In genomic region chr3:142355692-142356091, GRCh38 we compare ENCODE assay signal across 19 cellular contexts.
DNase-seq lines count a peak whose midpoint lies in the region; ATAC-seq and TF ChIP-seq lines count a peak whose summit lies in the region.
"Had no signal": no experiment of that assay in that cellular context is flagged by ENCODE, and none has a peak within 500 bp of the region (broad histone marks: within the 10 kb centered on the region; RNA-seq: fewer than 3 reads in every experiment).

No MANE protein-coding gene starts in this region.

- H3K36me3 Mint-ChIP-seq in effector memory CD8-positive, alpha-beta T cell (ENCODE audit: insufficient read depth) = peaks cover 64% of the 10 kb centered on the region

- no peaks in the 10 kb centered on the region for H3K4me1 Mint-ChIP-seq in stimulated activated naive CD8-positive, alpha-beta T cell treated with anti-CD3 and anti-CD28 coated beads, Interleukin-15, amount 100 ng/mL, for 72 hours
- no peaks in the 10 kb centered on the region for H3K4me1 Mint-ChIP-seq in effector memory CD8-positive, alpha-beta T cell (ENCODE audit: low read depth in 2 of 2)
- H3K4me1 Mint-ChIP-seq: activated CD4-positive, alpha-beta memory T cell treated with anti-CD3 and anti-CD28 coated beads, Interleukin-2, amount 10 ng/mL, durations not matched to agents 7 days and 5 days had no signal

- no peak for TF ChIP-seq CTCF in GM13976 (IDR thresholded peaks at IDR 0.05; ENCODE audit: borderline replicate concordance, control extremely low read depth, extremely low read depth, insufficient read depth, missing control alignments)

- peak; percentile 58 for ATAC-seq in GM19395 (IDR thresholded peaks at IDR 0.05; ENCODE audit: unreplicated experiment)
- ATAC-seq in HG02885 (IDR thresholded peaks at IDR 0.05; ENCODE audit: poor library complexity, unreplicated experiment) = peak; percentile 72
- ATAC-seq in HG03521 (IDR thresholded peaks at IDR 0.05; ENCODE audit: unreplicated experiment) = peak; percentile 44
- no peak for ATAC-seq in stimulated activated naive CD8-positive, alpha-beta T cell treated with anti-CD3 and anti-CD28 coated beads, Interleukin-15, amount 100 ng/mL, for 72 hours
- no peak for ATAC-seq in left lobe of liver
- no peak for ATAC-seq in effector memory CD8-positive, alpha-beta T cell (replicated peaks)
- ATAC-seq: HCT116; stimulated activated memory B cell treated with anti-CD40 and anti-IgM and Interleukin-4, amounts not matched to agents 10 μg/mL and 1 μg/mL and 100 μg/mL, for 72 hours had no signal

- peak; percentile 15 for DNase-seq in GM13976 (ENCODE audit: low spot score)
- no peak for DNase-seq in stimulated activated naive CD8-positive, alpha-beta T cell treated with anti-CD3 and anti-CD28 coated beads, Interleukin-15, amount 100 ng/mL, for 72 hours
- DNase-seq in left lobe of liver (ENCODE audit: low spot score) = no peak
- no peak for DNase-seq in effector memory CD8-positive, alpha-beta T cell
- DNase-seq in ecto neural progenitor cell (ENCODE audit: low spot score) = no peak
- DNase-seq: activated CD4-positive, alpha-beta memory T cell treated with anti-CD3 and anti-CD28 coated beads, Interleukin-2, amount 10 ng/mL, durations not matched to agents 7 days and 5 days; activated CD4-positive, CD25-positive, alpha-beta regulatory T cell; activated effector memory CD4-positive, alpha-beta T cell treated with anti-CD3 and anti-CD28 coated beads, Interleukin-2, amount 50 U/mL, for 16 hours; KBM-7; mammary epithelial cell; NCI-H1694 treated with DMSO at 0.1 percent for 48 hours; small intestine; stimulated activated CD4-positive, alpha-beta T cell treated with anti-CD3 and anti-CD28 coated beads, Interleukin-2, amount 100 ng/mL, for 24 hours; T1000 had no signal

- H3K9me3 Mint-ChIP-seq in stimulated activated naive CD8-positive, alpha-beta T cell treated with anti-CD3 and anti-CD28 coated beads, Interleukin-15, amount 100 ng/mL, for 72 hours = no peaks in the 10 kb centered on the region
- H3K9me3 Mint-ChIP-seq in effector memory CD8-positive, alpha-beta T cell = no peaks in the 10 kb centered on the region
- H3K9me3 Mint-ChIP-seq: activated CD4-positive, alpha-beta memory T cell treated with anti-CD3 and anti-CD28 coated beads, Interleukin-2, amount 10 ng/mL, durations not matched to agents 7 days and 5 days; stimulated activated memory B cell treated with anti-CD40 and anti-IgM and Interleukin-4, amounts not matched to agents 10 μg/mL and 1 μg/mL and 100 μg/mL, for 72 hours had no signal

- H3K27ac Mint-ChIP-seq in stimulated activated naive CD8-positive, alpha-beta T cell treated with anti-CD3 and anti-CD28 coated beads, Interleukin-15, amount 100 ng/mL, for 72 hours = no peak overlapping the region
- H3K27ac Mint-ChIP-seq in effector memory CD8-positive, alpha-beta T cell = no peak overlapping the region
- H3K27ac Mint-ChIP-seq: activated CD4-positive, alpha-beta memory T cell treated with anti-CD3 and anti-CD28 coated beads, Interleukin-2, amount 10 ng/mL, durations not matched to agents 7 days and 5 days; stimulated activated memory B cell treated with anti-CD40 and anti-IgM and Interleukin-4, amounts not matched to agents 10 μg/mL and 1 μg/mL and 100 μg/mL, for 72 hours had no signal

- H3K4me3 Mint-ChIP-seq in stimulated activated naive CD8-positive, alpha-beta T cell treated with anti-CD3 and anti-CD28 coated beads, Interleukin-15, amount 100 ng/mL, for 72 hours = no peak overlapping the region
- no peak overlapping the region for H3K4me3 Mint-ChIP-seq in effector memory CD8-positive, alpha-beta T cell
- H3K4me3 Mint-ChIP-seq: activated CD4-positive, alpha-beta memory T cell treated with anti-CD3 and anti-CD28 coated beads, Interleukin-2, amount 10 ng/mL, durations not matched to agents 7 days and 5 days; stimulated activated memory B cell treated with anti-CD40 and anti-IgM and Interleukin-4, amounts not matched to agents 10 μg/mL and 1 μg/mL and 100 μg/mL, for 72 hours had no signal

- in situ Hi-C loops in GM13976 (cut with MboI; ENCODE audit: low sequenced_read_pairs, unreplicated experiment) = no loop called here

- H3K27me3 Mint-ChIP-seq in stimulated activated naive CD8-positive, alpha-beta T cell treated with anti-CD3 and anti-CD28 coated beads, Interleukin-15, amount 100 ng/mL, for 72 hours = no peaks in the 10 kb centered on the region
- no peaks in the 10 kb centered on the region for H3K27me3 Mint-ChIP-seq in effector memory CD8-positive, alpha-beta T cell
- H3K27me3 Mint-ChIP-seq: activated CD4-positive, alpha-beta memory T cell treated with anti-CD3 and anti-CD28 coated beads, Interleukin-2, amount 10 ng/mL, durations not matched to agents 7 days and 5 days; stimulated activated memory B cell treated with anti-CD40 and anti-IgM and Interleukin-4, amounts not matched to agents 10 μg/mL and 1 μg/mL and 100 μg/mL, for 72 hours had no signal

Comparison
In these comparisons a context has a peak if more than half of its experiments do, and no peak if none do; other contexts are left out.
1. ATAC-seq: peak in GM19395 (single experiment), HG02885 (single experiment) and HG03521 (single experiment); none in stimulated activated naive CD8-positive, alpha-beta T cell treated with anti-CD3 and anti-CD28 coated beads, Interleukin-15, amount 100 ng/mL, for 72 hours (single experiment), left lobe of liver (single experiment) and effector memory CD8-positive, alpha-beta T cell (single experiment).